Comparison of ENCODE assay signal across 17 cellular contexts in genomic region chr3:108835101-108835500, GRCh38. TPM values are rescaled to one million over a fixed set of nuclear protein-coding genes. Genes with fewer than 3 reads are reported as not detected.
A peak's percentile ranks its signal among the peaks of the same experiment; 100 is the strongest.
DNase-seq lines count a peak whose midpoint lies in the region; ATAC-seq and TF ChIP-seq lines count a peak whose summit lies in the region.
"Had no signal": no experiment of that assay in that cellular context is flagged by ENCODE, and none has a peak within 500 bp of the region (broad histone marks: within the 10 kb centered on the region; RNA-seq: fewer than 3 reads in every experiment).

No MANE protein-coding gene starts in this region.

- peak; percentile 62 for DNase-seq in stimulated activated CD4-positive, alpha-beta T cell treated with anti-CD3 and anti-CD28 coated beads, Interleukin-2, amount 100 ng/mL, for 4 hours (ENCODE audit: low read depth)
- DNase-seq in stimulated activated CD4-positive, alpha-beta T cell treated with anti-CD3 and anti-CD28 coated beads, Interleukin-4, amount 100 ng/mL, for 1 hour = no peak
- peak; percentile 69 for DNase-seq in T-helper 2 cell treated with Interferon-gamma antibody and Interleukin-4, amounts not matched to agents 5 μg/mL and 100 μg/mL, for 36 hours (ENCODE audit: low spot score)
- no peak for DNase-seq in activated naive CD8-positive, alpha-beta T cell treated with anti-CD3 and anti-CD28 coated beads, Interleukin-2, amount 50 U/mL, for 24 hours
- peak in 1 of 2 donors; percentile 34 for DNase-seq in stimulated activated naive CD8-positive, alpha-beta T cell treated with anti-CD3 and anti-CD28 coated beads, Interleukin-15, amount 100 ng/mL, for 72 hours
- no peak for DNase-seq in Calu3
- DNase-seq: GOT3, NCI-H1436 treated with DMSO at 0.1 percent for 48 hours, NCI-H69, RPMI8226, T-helper 9 cell had no signal

- intact Hi-C loops in Calu3 (cut with micrococcal nuclease; ENCODE audit: unreplicated experiment) = no loop called here

- peak overlapping the region; percentile 98 for H3K27ac Mint-ChIP-seq in T-helper 2 cell treated with Interferon-gamma antibody and Interleukin-4, amounts not matched to agents 5 μg/mL and 100 μg/mL, for 36 hours
- H3K27ac Mint-ChIP-seq in activated naive CD8-positive, alpha-beta T cell treated with anti-CD3 and anti-CD28 coated beads, Interleukin-2, amount 50 U/mL, for 24 hours = peak overlapping the region; percentile 89
- peak overlapping the region; percentile 97 to 99 for H3K27ac Mint-ChIP-seq in stimulated activated naive CD8-positive, alpha-beta T cell treated with anti-CD3 and anti-CD28 coated beads, Interleukin-15, amount 100 ng/mL, for 72 hours
- no peak overlapping the region for H3K27ac Mint-ChIP-seq in Calu3 (ENCODE audit: unreplicated experiment)

- BruUV-seq in Calu3 (replicated peaks; lab: Mats Ljungman, UMichigan) = no TSS peak

- TF ChIP-seq CTCF in Calu3 (IDR thresholded peaks at IDR 0.05; ENCODE audit: unreplicated experiment) = no peak

- H3K27me3 Mint-ChIP-seq in T-helper 2 cell treated with Interferon-gamma antibody and Interleukin-4, amounts not matched to agents 5 μg/mL and 100 μg/mL, for 36 hours (ENCODE audit: low read depth) = no peaks in the 10 kb centered on the region
- H3K27me3 Mint-ChIP-seq in activated naive CD8-positive, alpha-beta T cell treated with anti-CD3 and anti-CD28 coated beads, Interleukin-2, amount 50 U/mL, for 24 hours = no peaks in the 10 kb centered on the region
- H3K27me3 Mint-ChIP-seq in stimulated activated naive CD8-positive, alpha-beta T cell treated with anti-CD3 and anti-CD28 coated beads, Interleukin-15, amount 100 ng/mL, for 72 hours = no peaks in the 10 kb centered on the region
- peaks cover 12% of the 10 kb centered on the region for H3K27me3 Mint-ChIP-seq in Calu3 (ENCODE audit: unreplicated experiment)

- peak overlapping the region; percentile 91 for H3K4me3 Mint-ChIP-seq in T-helper 2 cell treated with Interferon-gamma antibody and Interleukin-4, amounts not matched to agents 5 μg/mL and 100 μg/mL, for 36 hours
- H3K4me3 Mint-ChIP-seq in activated naive CD8-positive, alpha-beta T cell treated with anti-CD3 and anti-CD28 coated beads, Interleukin-2, amount 50 U/mL, for 24 hours = peak overlapping the region; percentile 76
- H3K4me3 Mint-ChIP-seq in stimulated activated naive CD8-positive, alpha-beta T cell treated with anti-CD3 and anti-CD28 coated beads, Interleukin-15, amount 100 ng/mL, for 72 hours = peak overlapping the region; percentile 72 to 91
- H3K4me3 Mint-ChIP-seq in Calu3 (ENCODE audit: low read depth, unreplicated experiment) = no peak overlapping the region

- no peaks in the 10 kb centered on the region for H3K9me3 Mint-ChIP-seq in T-helper 2 cell treated with Interferon-gamma antibody and Interleukin-4, amounts not matched to agents 5 μg/mL and 100 μg/mL, for 36 hours
- H3K9me3 Mint-ChIP-seq in activated naive CD8-positive, alpha-beta T cell treated with anti-CD3 and anti-CD28 coated beads, Interleukin-2, amount 50 U/mL, for 24 hours = no peaks in the 10 kb centered on the region
- H3K9me3 Mint-ChIP-seq in stimulated activated naive CD8-positive, alpha-beta T cell treated with anti-CD3 and anti-CD28 coated beads, Interleukin-15, amount 100 ng/mL, for 72 hours = no peaks in the 10 kb centered on the region
- H3K9me3 Mint-ChIP-seq in Calu3 (ENCODE audit: low read depth, unreplicated experiment) = no peaks in the 10 kb centered on the region

- H3K36me3 Mint-ChIP-seq in T-helper 2 cell treated with Interferon-gamma antibody and Interleukin-4, amounts not matched to agents 5 μg/mL and 100 μg/mL, for 36 hours (ENCODE audit: low read depth) = peaks cover 78% of the 10 kb centered on the region
- H3K36me3 Mint-ChIP-seq in activated naive CD8-positive, alpha-beta T cell treated with anti-CD3 and anti-CD28 coated beads, Interleukin-2, amount 50 U/mL, for 24 hours (ENCODE audit: low read depth) = no peaks in the 10 kb centered on the region
- H3K36me3 Mint-ChIP-seq in Calu3 (ENCODE audit: insufficient read depth, unreplicated experiment) = no peaks in the 10 kb centered on the region

- H3K4me1 Mint-ChIP-seq in T-helper 2 cell treated with Interferon-gamma antibody and Interleukin-4, amounts not matched to agents 5 μg/mL and 100 μg/mL, for 36 hours (ENCODE audit: low read depth) = peaks cover 78% of the 10 kb centered on the region
- H3K4me1 Mint-ChIP-seq in activated naive CD8-positive, alpha-beta T cell treated with anti-CD3 and anti-CD28 coated beads, Interleukin-2, amount 50 U/mL, for 24 hours = peaks cover 89% of the 10 kb centered on the region
- peaks cover 75% of the 10 kb centered on the region for H3K4me1 Mint-ChIP-seq in stimulated activated naive CD8-positive, alpha-beta T cell treated with anti-CD3 and anti-CD28 coated beads, Interleukin-15, amount 100 ng/mL, for 72 hours
- no peaks in the 10 kb centered on the region for H3K4me1 Mint-ChIP-seq in Calu3 (ENCODE audit: low read depth, unreplicated experiment)

- ATAC-seq in activated naive CD8-positive, alpha-beta T cell treated with anti-CD3 and anti-CD28 coated beads, Interleukin-2, amount 50 U/mL, for 24 hours = peak; percentile 78
- ATAC-seq in stimulated activated naive CD8-positive, alpha-beta T cell treated with anti-CD3 and anti-CD28 coated beads, Interleukin-15, amount 100 ng/mL, for 72 hours = peak; percentile 86
- no peak for ATAC-seq in GM18909 (IDR thresholded peaks at IDR 0.05; ENCODE audit: poor library complexity, unreplicated experiment)
- ATAC-seq in GM18502 (IDR thresholded peaks at IDR 0.05; ENCODE audit: poor library complexity, unreplicated experiment) = no peak
- ATAC-seq: GM12878, K562 had no signal

- CTCF ChIA-PET in Calu3 (lab: Charles Lee) = no interaction called here

RNA-seq across cellular contexts. Expression of gene TRAT1, which starts 12.5 kb away (rescaled TPM):
- total RNA-seq in Calu3 (2022) = not detected in 2 replicates
- total RNA-seq: glomerular endothelial cell, K562, prostate gland had no signal

Comparison
In these comparisons a context has a peak if more than half of its experiments do, and no peak if none do; other contexts are left out.
1. DNase-seq: peak in stimulated activated CD4-positive, alpha-beta T cell treated with anti-CD3 and anti-CD28 coated beads, Interleukin-2, amount 100 ng/mL, for 4 hours (single experiment) and T-helper 2 cell treated with Interferon-gamma antibody and Interleukin-4, amounts not matched to agents 5 μg/mL and 100 μg/mL, for 36 hours (single experiment); none in stimulated activated CD4-positive, alpha-beta T cell treated with anti-CD3 and anti-CD28 coated beads, Interleukin-4, amount 100 ng/mL, for 1 hour (single experiment), activated naive CD8-positive, alpha-beta T cell treated with anti-CD3 and anti-CD28 coated beads, Interleukin-2, amount 50 U/mL, for 24 hours (single experiment) and Calu3 (single experiment).
2. ATAC-seq: peak in activated naive CD8-positive, alpha-beta T cell treated with anti-CD3 and anti-CD28 coated beads, Interleukin-2, amount 50 U/mL, for 24 hours (single experiment) and stimulated activated naive CD8-positive, alpha-beta T cell treated with anti-CD3 and anti-CD28 coated beads, Interleukin-15, amount 100 ng/mL, for 72 hours (single experiment); none in GM18909 (single experiment) and GM18502 (single experiment).